ENCODE assay signal across 8 cellular contexts in the genomic region with DNA sequence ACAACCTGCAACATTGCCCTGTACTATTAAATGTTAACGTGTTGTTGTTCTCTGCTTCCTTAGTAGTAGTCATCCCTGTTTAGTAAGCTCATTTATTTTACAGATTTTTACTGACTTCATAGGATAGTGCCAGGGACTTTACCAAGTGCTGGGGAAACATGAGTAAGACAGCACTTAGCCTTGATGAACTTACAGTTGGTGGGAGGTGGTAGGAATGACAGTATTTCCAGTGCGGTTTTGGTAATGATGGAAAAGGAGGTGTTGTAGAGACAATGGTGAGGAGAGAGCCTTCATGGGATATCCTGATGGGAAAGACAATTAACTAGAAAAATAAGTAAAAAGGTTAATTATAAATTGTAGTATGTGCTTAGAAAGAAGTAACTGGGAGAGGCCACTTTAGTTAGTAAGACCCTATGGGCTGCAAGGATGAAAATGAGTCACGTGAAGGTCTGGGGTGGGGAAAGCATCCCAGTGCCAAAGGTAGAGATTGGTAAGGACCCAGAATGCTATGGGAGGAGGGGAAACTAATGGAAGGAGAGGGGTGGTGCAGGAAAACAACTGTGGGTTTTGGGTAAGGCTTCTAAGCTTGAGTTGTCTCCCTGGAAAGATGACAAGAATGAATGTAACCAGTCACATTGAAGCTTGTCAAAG. TPM values are rescaled to one million over a fixed set of nuclear protein-coding genes. Genes with fewer than 3 reads are reported as not detected.
A peak's percentile ranks its signal among the peaks of the same experiment; 100 is the strongest.
DNase-seq lines count a peak whose midpoint lies in the region; ATAC-seq and TF ChIP-seq lines count a peak whose summit lies in the region.

No MANE protein-coding gene starts in this region.

- WGBS in lower leg skin, 2 donors = 8 to 10% methylated on average over 3 of the region's 3 CpGs

- no peak for TF ChIP-seq CTCF in lower leg skin (IDR thresholded peaks at IDR 0.05)
- no peak for TF ChIP-seq CTCF in mucosa of descending colon (IDR thresholded peaks at IDR 0.05)

- intact Hi-C loops in lower leg skin (cut with DNase I; ENCODE audit: low total_unique reads) (no loop called here), mucosa of descending colon (cut with DNase I, micrococcal nuclease) (loop anchor here in 1 of 2 donors (10.0 kb wide), 1 partner anchor 92 kb away; the partner anchor contains the start of gene ZMPSTE24)

- TF ChIP-seq POLR2A in lower leg skin (IDR thresholded peaks at IDR 0.05) = no peak

- no peaks in the 10 kb centered on the region for H3K27me3 ChIP-seq in adipocyte (replicated peaks; ENCODE audit: control insufficient read depth, insufficient read depth, low read length)

- DNase-seq in stimulated activated CD4-positive, alpha-beta T cell treated with anti-CD3 and anti-CD28 coated beads, Interleukin-4, amount 100 ng/mL, for 24 hours = peak; percentile 11
- no peak for DNase-seq in stimulated activated CD4-positive, alpha-beta T cell treated with anti-CD3 and anti-CD28 coated beads, Interleukin-1b, Interleukin-23, amount 100 ng/mL, for 48 hours
- peak; percentile 39 for DNase-seq in adipocyte (ENCODE audit: low read depth)
- DNase-seq in lower leg skin (ENCODE audit: low spot score in 2 of 2) = no peak
- no peak for DNase-seq in mucosa of descending colon
- no peak for DNase-seq in CD1c-positive myeloid dendritic cell (ENCODE audit: extremely low spot score)

- H3K4me1 ChIP-seq in adipocyte (ENCODE audit: control insufficient read depth, insufficient read depth, low read length) (peaks cover 27% of the 10 kb centered on the region), mucosa of descending colon (ENCODE audit: low read depth) (peaks cover 21% of the 10 kb centered on the region)

- no peaks in the 10 kb centered on the region for H3K9me3 ChIP-seq in adipocyte (ENCODE audit: control insufficient read depth, low read length)
- no peaks in the 10 kb centered on the region for H3K9me3 ChIP-seq in mucosa of descending colon

- H3K36me3 ChIP-seq in adipocyte (ENCODE audit: control insufficient read depth, insufficient read depth, low read length, severe bottlenecking) = no peaks in the 10 kb centered on the region
- no peaks in the 10 kb centered on the region for H3K36me3 ChIP-seq in mucosa of descending colon (ENCODE audit: low read depth)

- H3K9ac ChIP-seq in adipocyte (ENCODE audit: low read length) = peak overlapping the region; percentile 98

- ATAC-seq in GM19035 (IDR thresholded peaks at IDR 0.05; ENCODE audit: unreplicated experiment) (no peak), mucosa of descending colon (no peak), HG03175 (IDR thresholded peaks at IDR 0.05; ENCODE audit: unreplicated experiment) (no peak)

- peak overlapping the region; percentile 99 for H3K4me3 ChIP-seq in adipocyte (ENCODE audit: low read length)
- peak overlapping the region; percentile 91 for H3K4me3 ChIP-seq in lower leg skin (ENCODE audit: low read depth, poor library complexity, severe bottlenecking)
- H3K4me3 ChIP-seq in mucosa of descending colon = no peak overlapping the region

RNA-seq across cellular contexts. Expression of gene RLF, which starts 1.7 kb away (rescaled TPM):
- total RNA-seq in lower leg skin (10 to 100 TPM; 22.8 to 30.9 (median 25.3) TPM), mucosa of descending colon (10 to 100 TPM; 11.0 to 21.8 (median 12.2) TPM)

Comparison
In these comparisons a context has a peak if more than half of its experiments do, and no peak if none do; other contexts are left out.
1. DNase-seq: peak in stimulated activated CD4-positive, alpha-beta T cell treated with anti-CD3 and anti-CD28 coated beads, Interleukin-4, amount 100 ng/mL, for 24 hours (single experiment) and adipocyte (single experiment); none in stimulated activated CD4-positive, alpha-beta T cell treated with anti-CD3 and anti-CD28 coated beads, Interleukin-1b, Interleukin-23, amount 100 ng/mL, for 48 hours (single experiment), lower leg skin (0 of 2), mucosa of descending colon (0 of 3) and CD1c-positive myeloid dendritic cell (single experiment).